Comparison of ENCODE assay signal across 8 cellular contexts in genomic region chr14:47917344-47917954, GRCh38.
DNase-seq lines count a peak whose midpoint lies in the region; ATAC-seq and TF ChIP-seq lines count a peak whose summit lies in the region.

No MANE protein-coding gene starts in this region.

- no peak overlapping the region for H2BK15ac ChIP-seq in neuronal stem cell (ENCODE audit: low read length)

- no CpG with 5 or more reads among the region's 5 CpGs for WGBS in neuronal stem cell (ENCODE audit: extremely low coverage in 2 of 2, insufficient read length in 2 of 2, insufficient replicate concordance in 1 of 2), 2 donors

- H3K79me1 ChIP-seq in neuronal stem cell (ENCODE audit: low read depth, low read length) = no peaks in the 10 kb centered on the region

- DNase-seq in NCI-H748 (lab: John Stamatoyannopoulos, UW; ENCODE audit: unreplicated experiment) (peak; percentile 52), NCI-H748 treated with DMSO at 0.1 percent for 48 hours (lab: John Stamatoyannopoulos, UW) (no peak), NCI-H2171 (lab: John Stamatoyannopoulos, UW) (peak; percentile 5), choroid plexus epithelial cell (ENCODE audit: low read depth) (peak; percentile 17), neuronal stem cell (ENCODE audit: low spot score) (peak; percentile 17), NCI-H1436 treated with DMSO at 0.1 percent for 48 hours (lab: John Stamatoyannopoulos, UW) (no peak)
- DNase-seq in stimulated activated CD8-positive, alpha-beta memory T cell treated with anti-CD3 and anti-CD28 coated beads, Interleukin-4, amount 100 ng/mL, for 48 hours = no peak

- no peak overlapping the region for H3K4ac ChIP-seq in neuronal stem cell (ENCODE audit: low read length)

- H2AFZ ChIP-seq in neuronal stem cell (ENCODE audit: low read length) = no peak overlapping the region

- no peak overlapping the region for H3K18ac ChIP-seq in neuronal stem cell (ENCODE audit: low read length)

- H2BK120ac ChIP-seq in neuronal stem cell (ENCODE audit: low read depth, low read length) = no peak overlapping the region

- no peaks in the 10 kb centered on the region for H3K36me3 ChIP-seq in neuronal stem cell (replicated peaks in 1 of 2; ENCODE audit: control insufficient read depth in 2 of 2, insufficient read depth in 2 of 2, low read length in 2 of 2)

- H3K14ac ChIP-seq in neuronal stem cell (ENCODE audit: low read length) = no peak overlapping the region

- no peak overlapping the region for H3K4me2 ChIP-seq in neuronal stem cell (ENCODE audit: insufficient read depth, low read length, poor library complexity, severe bottlenecking)

- H3K4me3 ChIP-seq in choroid plexus epithelial cell (ENCODE audit: low read depth, low read length) = no peak overlapping the region
- no peak overlapping the region for H3K4me3 ChIP-seq in neuronal stem cell (ENCODE audit: low read length in 2 of 2)

- TF ChIP-seq CTCF in choroid plexus epithelial cell (conservative IDR thresholded peaks at IDR 0.05; ENCODE audit: low read depth, low read length) = peak; percentile 53

- H3K4me1 ChIP-seq in neuronal stem cell (ENCODE audit: control insufficient read depth in 2 of 2, insufficient read depth in 1 of 2, low read depth in 1 of 2, low read length in 2 of 2) = no peaks in the 10 kb centered on the region

- H3K27me3 ChIP-seq in neuronal stem cell (ENCODE audit: control insufficient read depth in 3 of 3, insufficient read depth in 3 of 3, low read depth in 1 of 3, low read length in 3 of 3) = no peaks in the 10 kb centered on the region

- no peak overlapping the region for H3K9ac ChIP-seq in neuronal stem cell (ENCODE audit: low read depth, low read length, poor library complexity)

- no peak overlapping the region for H2BK12ac ChIP-seq in neuronal stem cell (ENCODE audit: low read length)

- H2BK5ac ChIP-seq in neuronal stem cell (ENCODE audit: low read length) = no peak overlapping the region

- H2AK5ac ChIP-seq in neuronal stem cell (ENCODE audit: low read depth, low read length) = no peak overlapping the region

- no peak for ATAC-seq in GM21717 (IDR thresholded peaks at IDR 0.05; ENCODE audit: unreplicated experiment)

- H4K8ac ChIP-seq in neuronal stem cell (ENCODE audit: low read depth, low read length) = no peak overlapping the region

- no peaks in the 10 kb centered on the region for H3K9me3 ChIP-seq in neuronal stem cell (replicated peaks in 1 of 2; ENCODE audit: control insufficient read depth in 2 of 2, insufficient read depth in 1 of 2, low read depth in 1 of 2, low read length in 2 of 2)

- no peak overlapping the region for H3K23ac ChIP-seq in neuronal stem cell (ENCODE audit: low read depth, low read length, poor library complexity)

- H4K91ac ChIP-seq in neuronal stem cell (ENCODE audit: low read depth, low read length, poor library complexity) = no peak overlapping the region

- no peak overlapping the region for H3K27ac ChIP-seq in neuronal stem cell (replicated peaks; ENCODE audit: low read length)

Comparison
In these comparisons a context has a peak if more than half of its experiments do, and no peak if none do; other contexts are left out.
1. DNase-seq: peak in NCI-H748 (single experiment), NCI-H2171 (single experiment), choroid plexus epithelial cell (single experiment) and neuronal stem cell (single experiment); none in NCI-H748 treated with DMSO at 0.1 percent for 48 hours (single experiment), NCI-H1436 treated with DMSO at 0.1 percent for 48 hours (single experiment) and stimulated activated CD8-positive, alpha-beta memory T cell treated with anti-CD3 and anti-CD28 coated beads, Interleukin-4, amount 100 ng/mL, for 48 hours (single experiment).